In the genomic region with DNA sequence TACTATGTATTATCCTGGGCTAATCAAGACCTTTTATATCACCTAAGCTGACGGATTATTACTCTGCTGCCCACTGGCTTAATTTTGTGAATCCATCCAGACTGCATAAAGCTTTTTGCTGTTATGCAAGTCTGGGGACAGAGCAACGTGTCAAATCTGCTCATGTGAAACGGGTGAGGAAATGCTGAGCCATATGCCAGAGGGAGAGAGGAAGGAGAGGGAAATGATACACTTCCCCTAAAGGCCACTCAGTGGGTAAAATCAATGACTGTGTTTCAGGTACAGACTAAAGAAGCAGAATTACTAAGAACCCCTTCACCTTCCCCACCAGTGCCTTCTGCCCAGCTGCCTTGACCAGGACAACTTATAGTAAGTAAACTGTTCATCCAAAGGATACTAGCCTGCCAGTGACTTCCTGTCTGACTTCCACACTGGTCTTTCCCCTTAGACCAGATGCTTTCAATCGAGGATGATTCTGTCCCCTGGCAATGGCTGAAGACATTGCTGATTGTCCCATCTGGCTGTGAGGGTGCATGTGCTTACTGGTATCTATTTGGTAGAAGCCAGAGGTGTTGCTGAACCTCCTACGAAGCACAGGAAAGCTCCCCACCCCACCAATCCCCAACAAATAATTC, we compare ENCODE assay signal across 11 cellular contexts. TPM values are rescaled to one million over a fixed set of nuclear protein-coding genes. Genes with fewer than 3 reads are reported as not detected.
DNase-seq lines count a peak whose midpoint lies in the region; ATAC-seq and TF ChIP-seq lines count a peak whose summit lies in the region.
"Had no signal": no experiment of that assay in that cellular context is flagged by ENCODE, and none has a peak within 500 bp of the region (broad histone marks: within the 10 kb centered on the region; RNA-seq: fewer than 3 reads in every experiment).

No MANE protein-coding gene starts in this region.

- H3K4me3 Mint-ChIP-seq in dendritic cell treated with granulocyte-macrophage colony-stimulating factor and Interleukin-4, amounts not matched to agents 40 ng/mL and 50 ng/mL, for 4 days, result no peak overlapping the region
- no peak overlapping the region for H3K4me3 Mint-ChIP-seq in progenitor cell of endocrine pancreas (ENCODE audit: low read depth)
- H3K4me3 Mint-ChIP-seq: WTC11 had no signal

- H3K27me3 Mint-ChIP-seq in dendritic cell treated with granulocyte-macrophage colony-stimulating factor and Interleukin-4, amounts not matched to agents 40 ng/mL and 50 ng/mL, for 4 days, result no peaks in the 10 kb centered on the region
- no peaks in the 10 kb centered on the region for H3K27me3 Mint-ChIP-seq in progenitor cell of endocrine pancreas

- peaks cover 89% of the 10 kb centered on the region for H3K36me3 Mint-ChIP-seq in dendritic cell treated with granulocyte-macrophage colony-stimulating factor and Interleukin-4, amounts not matched to agents 40 ng/mL and 50 ng/mL, for 4 days (ENCODE audit: low read depth)
- peaks cover 49% of the 10 kb centered on the region for H3K36me3 Mint-ChIP-seq in progenitor cell of endocrine pancreas (ENCODE audit: insufficient read depth)

- no peak for ATAC-seq in HG02763 (IDR thresholded peaks at IDR 0.05; ENCODE audit: unreplicated experiment)
- ATAC-seq: WTC11 had no signal

- H3K27ac Mint-ChIP-seq in dendritic cell treated with granulocyte-macrophage colony-stimulating factor and Interleukin-4, amounts not matched to agents 40 ng/mL and 50 ng/mL, for 4 days, result peak overlapping the region; percentile 78
- H3K27ac Mint-ChIP-seq in progenitor cell of endocrine pancreas, result peak overlapping the region; percentile 22
- H3K27ac Mint-ChIP-seq: WTC11 had no signal

- DNase-seq in SKM-1 treated with dmso at 0.1 percent for 144 hours (lab: John Stamatoyannopoulos, UW; ENCODE audit: unreplicated experiment) (peak; percentile 26), SKM-1 (lab: John Stamatoyannopoulos, UW; ENCODE audit: unreplicated experiment) (no peak), MV-4-11 (lab: John Stamatoyannopoulos, UW) (peak; percentile 63), progenitor cell of endocrine pancreas (ENCODE audit: low spot score, unreplicated experiment) (no peak), NCI-H2081 treated with DMSO at 0.1 percent for 48 hours (lab: John Stamatoyannopoulos, UW) (no peak), NCI-H345 treated with DMSO at 0.1 percent for 48 hours (lab: John Stamatoyannopoulos, UW; ENCODE audit: unreplicated experiment) (no peak)
- DNase-seq: activated gamma-delta T cell treated with Interleukin-2 at 50 U/mL for 16 hours, NCI-H446 treated with DMSO at 0.1 percent for 48 hours had no signal

- TF ChIP-seq CTCF in progenitor cell of endocrine pancreas (IDR thresholded peaks at IDR 0.05; ENCODE audit: unreplicated experiment), result no peak

- peaks cover 37% of the 10 kb centered on the region for H3K4me1 Mint-ChIP-seq in dendritic cell treated with granulocyte-macrophage colony-stimulating factor and Interleukin-4, amounts not matched to agents 40 ng/mL and 50 ng/mL, for 4 days (ENCODE audit: low read depth)
- H3K4me1 Mint-ChIP-seq in progenitor cell of endocrine pancreas (ENCODE audit: low read depth), result peaks cover 1% of the 10 kb centered on the region
- H3K4me1 Mint-ChIP-seq: WTC11 had no signal

- intact Hi-C loops in dendritic cell treated with granulocyte-macrophage colony-stimulating factor and Interleukin-4, amounts not matched to agents 40 ng/mL and 50 ng/mL, for 4 days (cut with micrococcal nuclease), result loop anchor here (10.0 kb wide), 1 partner anchor 46 kb away; no protein-coding TSS in a partner anchor

- no peaks in the 10 kb centered on the region for H3K9me3 Mint-ChIP-seq in dendritic cell treated with granulocyte-macrophage colony-stimulating factor and Interleukin-4, amounts not matched to agents 40 ng/mL and 50 ng/mL, for 4 days
- H3K9me3 Mint-ChIP-seq in progenitor cell of endocrine pancreas (ENCODE audit: low read depth), result no peaks in the 10 kb centered on the region
- H3K9me3 Mint-ChIP-seq: WTC11 had no signal

RNA-seq across cellular contexts. Expression of gene STAT1, which starts 43.0 kb away (rescaled TPM):
- total RNA-seq in progenitor cell of endocrine pancreas, result 264 and 274 TPM in 2 replicates

Comparison
In these comparisons a context has a peak if more than half of its experiments do, and no peak if none do; other contexts are left out.
1. DNase-seq: peak in SKM-1 treated with dmso at 0.1 percent for 144 hours (single experiment) and MV-4-11 (single experiment); none in SKM-1 (single experiment), progenitor cell of endocrine pancreas (single experiment), NCI-H2081 treated with DMSO at 0.1 percent for 48 hours (single experiment) and NCI-H345 treated with DMSO at 0.1 percent for 48 hours (single experiment).